ENCODE assay signal across 19 cellular contexts in the genomic region with DNA sequence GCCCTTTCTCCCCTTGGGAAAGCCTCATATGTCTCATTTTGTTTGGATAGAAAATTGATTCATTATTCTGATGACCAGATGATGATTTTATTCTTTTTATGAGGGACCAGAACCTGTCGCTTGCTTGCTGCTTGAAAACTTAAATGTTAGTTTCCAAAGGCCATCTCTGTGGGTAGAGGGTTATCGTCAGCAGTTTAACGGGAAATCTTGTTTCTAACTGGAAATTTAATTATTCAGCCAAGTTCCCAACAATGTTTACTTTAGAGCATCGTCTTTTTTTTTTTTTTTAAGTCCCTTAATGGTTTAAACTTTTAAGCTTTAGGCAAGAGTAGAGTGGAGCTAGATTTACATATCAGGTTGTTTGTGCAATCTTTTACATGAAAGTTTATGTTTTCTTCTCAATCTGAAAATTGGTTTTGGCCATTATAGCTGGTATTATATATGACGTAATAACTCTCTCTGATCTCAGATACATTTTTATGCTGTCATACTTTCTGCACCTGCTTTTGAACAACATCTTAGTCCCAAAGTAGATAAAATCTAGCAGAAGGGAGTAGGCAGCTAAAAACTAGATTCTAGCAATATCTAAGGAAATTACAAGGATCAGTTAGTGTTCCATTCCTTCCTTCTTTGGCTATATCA.
DNase-seq lines count a peak whose midpoint lies in the region; ATAC-seq and TF ChIP-seq lines count a peak whose summit lies in the region.
"Had no signal": no experiment of that assay in that cellular context is flagged by ENCODE, and none has a peak within 500 bp of the region (broad histone marks: within the 10 kb centered on the region; RNA-seq: fewer than 3 reads in every experiment).

No MANE protein-coding gene starts in this region.

- no peak overlapping the region for H4K5ac ChIP-seq in H9 (ENCODE audit: insufficient read length, low read depth, low read length)

- H3K27me3 ChIP-seq in left ventricle myocardium inferior (ENCODE audit: low read depth): no peaks in the 10 kb centered on the region
- no peaks in the 10 kb centered on the region for H3K27me3 ChIP-seq in parathyroid adenoma (ENCODE audit: control insufficient read depth, insufficient read depth, low read length)
- H3K27me3 ChIP-seq in uterus: no peaks in the 10 kb centered on the region
- no peaks in the 10 kb centered on the region for H3K27me3 ChIP-seq in H9 (ENCODE audit: insufficient read depth, low read length)

- no peaks in the 10 kb centered on the region for H3K27me3 Mint-ChIP-seq in H9 (ENCODE audit: low read depth)
- H3K27me3 Mint-ChIP-seq: activated T-helper 17 cell treated with anti-CD3 and anti-CD28 coated beads, Interleukin-2, amount 50 U/mL, for 72 hours; progenitor cell of endocrine pancreas; stimulated activated naive CD8-positive, alpha-beta T cell treated with anti-CD3 and anti-CD28 coated beads, Interleukin-15, Interleukin-2, amounts not matched to agents 100 ng/mL and 50 ng/mL, for 24 hours had no signal

- H3K4me1 Mint-ChIP-seq in H9: peaks cover 28 to 45% of the 10 kb centered on the region in 2 experiments

- no peak overlapping the region for H2BK12ac ChIP-seq in H9 (ENCODE audit: insufficient read length, low read depth, low read length)

- H3K4me1 ChIP-seq in left ventricle myocardium inferior (peaks cover 97% of the 10 kb centered on the region), parathyroid adenoma (peaks cover 9% of the 10 kb centered on the region), uterus (peaks cover 42 to 54% of the 10 kb centered on the region in 2 donors), H9 (ENCODE audit: insufficient read depth, low read length) (peaks cover 2% of the 10 kb centered on the region; the same call in 1 of the 2 replicates)

- H3K4me2 ChIP-seq in parathyroid adenoma (ENCODE audit: low read length): no peak overlapping the region
- no peak overlapping the region for H3K4me2 ChIP-seq in H9 (ENCODE audit: insufficient read depth, insufficient read length, low read length)

- no peak overlapping the region for H2BK5ac ChIP-seq in H9 (ENCODE audit: insufficient read length, low read length)

- no peaks in the 10 kb centered on the region for H3K9me3 Mint-ChIP-seq in H9
- H3K9me3 Mint-ChIP-seq: activated T-helper 17 cell treated with anti-CD3 and anti-CD28 coated beads, Interleukin-2, amount 50 U/mL, for 72 hours; CD8-positive, alpha-beta T cell; IgD-negative memory B cell; stimulated activated naive CD8-positive, alpha-beta T cell treated with anti-CD3 and anti-CD28 coated beads, Interleukin-15, Interleukin-2, amounts not matched to agents 100 ng/mL and 50 ng/mL, for 24 hours had no signal

- no peak overlapping the region for H3K27ac Mint-ChIP-seq in H9
- H3K27ac Mint-ChIP-seq: CD8-positive, alpha-beta T cell; progenitor cell of endocrine pancreas; stimulated activated naive CD8-positive, alpha-beta T cell treated with anti-CD3 and anti-CD28 coated beads, Interleukin-15, Interleukin-2, amounts not matched to agents 100 ng/mL and 50 ng/mL, for 24 hours had no signal

- no peak overlapping the region for H4K8ac ChIP-seq in H9 (replicated peaks; ENCODE audit: insufficient read length, low read depth, low read length)

- H3K27ac ChIP-seq in left ventricle myocardium inferior (replicated peaks) (peak overlapping the region; percentile 94), parathyroid adenoma (peak overlapping the region; percentile 29), uterus (peak overlapping the region; percentile 79), H9 (ENCODE audit: insufficient read length, low read depth, low read length) (no peak overlapping the region)

- intact Hi-C loops in Right ventricle myocardium superior (cut with DNase I): loop anchor here (5.0 kb wide), 2 partner anchors 72 to 92 kb away; a partner anchor contains a TSS
- intact Hi-C loops in left cardiac atrium (cut with DNase I): loop anchor here (5.0 to 10.0 kb wide), 3 partner anchors 57 to 92 kb away; a partner anchor contains a TSS
- intact Hi-C loops in left ventricle myocardium inferior (cut with micrococcal nuclease): loop anchor here (10.0 kb wide), 1 partner anchor 90 kb away; a partner anchor contains a TSS
- intact Hi-C loops in uterus (cut with DNase I; ENCODE audit: low total_unique reads): no loop called here

- peak overlapping the region; percentile 18 for H3K4me3 ChIP-seq in left ventricle myocardium inferior
- H3K4me3 ChIP-seq in parathyroid adenoma (ENCODE audit: low read depth, low read length): no peak overlapping the region
- no peak overlapping the region for H3K4me3 ChIP-seq in uterus

- no peak for TF ChIP-seq POLR2A in uterus (IDR thresholded peaks at IDR 0.05)

- no peaks in the 10 kb centered on the region for H3K23me2 ChIP-seq in H9 (ENCODE audit: insufficient read length, low read depth, low read length, poor library complexity, severe bottlenecking)

- no peak overlapping the region for H3K14ac ChIP-seq in H9 (ENCODE audit: insufficient read depth, low read length)

- no peak for DNase-seq in Right ventricle myocardium superior
- no peak for DNase-seq in left cardiac atrium
- DNase-seq in left ventricle myocardium inferior: no peak
- no peak for DNase-seq in uterus
- no peak for DNase-seq in H9
- DNase-seq: 8988T; activated CD4-positive, alpha-beta T cell treated with anti-CD3 and anti-CD28 coated beads, Interleukin-2, amount 50 U/mL, for 1 hour; CD8-positive, alpha-beta T cell; effector CD8-positive, alpha-beta T cell; mesendoderm; NCI-H1105 treated with DMSO at 0.1 percent for 48 hours had no signal

- H3K9me3 ChIP-seq in left ventricle myocardium inferior (replicated peaks): no peaks in the 10 kb centered on the region
- no peaks in the 10 kb centered on the region for H3K9me3 ChIP-seq in parathyroid adenoma (ENCODE audit: control insufficient read depth, low read length)
- no peaks in the 10 kb centered on the region for H3K9me3 ChIP-seq in uterus
- no peaks in the 10 kb centered on the region for H3K9me3 ChIP-seq in H9 (ENCODE audit: control insufficient read depth, low read depth, low read length)

- H2AFZ ChIP-seq in parathyroid adenoma: no peak overlapping the region
- no peak overlapping the region for H2AFZ ChIP-seq in H9 (ENCODE audit: low read length)

- no peak overlapping the region for H3T11ph ChIP-seq in H9 (ENCODE audit: low read length)

- TF ChIP-seq CTCF in left ventricle myocardium inferior (IDR thresholded peaks at IDR 0.05; ENCODE audit: borderline replicate concordance) (no peak), parathyroid adenoma (IDR thresholded peaks at IDR 0.05) (no peak), uterus (IDR thresholded peaks at IDR 0.05) (no peak), H9 (conservative IDR thresholded peaks at IDR 0.05) (no peak)

- peaks cover 3% of the 10 kb centered on the region for H3K79me1 ChIP-seq in H9 (ENCODE audit: insufficient read depth, low read depth, low read length, poor library complexity, severe bottlenecking)

- no peak overlapping the region for H2BK15ac ChIP-seq in H9 (ENCODE audit: low read depth, low read length)

- no peak overlapping the region for H2AK5ac ChIP-seq in H9 (ENCODE audit: insufficient read length, low read length)

- H2BK120ac ChIP-seq in H9 (ENCODE audit: low read depth, low read length, poor library complexity, severe bottlenecking): no peak overlapping the region

- no peak overlapping the region for H3K18ac ChIP-seq in H9 (ENCODE audit: insufficient read length, low read depth, low read length)

- no peak overlapping the region for H3K4ac ChIP-seq in H9 (ENCODE audit: low read depth, low read length)

- H3K56ac ChIP-seq in H9 (ENCODE audit: insufficient read length, low read depth, low read length): no peak overlapping the region

- no peak overlapping the region for H3K23ac ChIP-seq in H9 (ENCODE audit: insufficient read length, low read depth, low read length)

- ATAC-seq in Right ventricle myocardium superior (ENCODE audit: poor library complexity) (peak; percentile 1), left cardiac atrium (no peak), HG02623 (IDR thresholded peaks at IDR 0.05; ENCODE audit: unreplicated experiment) (no peak), GM18519 (IDR thresholded peaks at IDR 0.05; ENCODE audit: low FRiP score, unreplicated experiment) (no peak)
- ATAC-seq: activated T-helper 17 cell treated with anti-CD3 and anti-CD28 coated beads, Interleukin-2, amount 50 U/mL, for 72 hours; CD8-positive, alpha-beta T cell; Panc1 had no signal

- H3K9ac ChIP-seq in parathyroid adenoma (no peak overlapping the region), H9 (ENCODE audit: extremely low read depth, insufficient read length, low read length) (no peak overlapping the region)

- H3K36me3 ChIP-seq in left ventricle myocardium inferior (no peaks in the 10 kb centered on the region), parathyroid adenoma (ENCODE audit: control insufficient read depth, insufficient read depth, low read length) (no peaks in the 10 kb centered on the region), uterus (no peaks in the 10 kb centered on the region)

- peaks cover 47% of the 10 kb centered on the region for H3K79me2 ChIP-seq in parathyroid adenoma
- peaks cover 4% of the 10 kb centered on the region; the same call in 1 of the 2 replicates for H3K79me2 ChIP-seq in H9 (ENCODE audit: insufficient read depth, low read length)

- H2BK20ac ChIP-seq in H9 (ENCODE audit: low read depth, low read length, poor library complexity, severe bottlenecking): no peak overlapping the region

- WGBS in H9 (ENCODE audit: extremely low coverage, insufficient read length, low lambda C conversion rate): no CpG with 5 or more reads among the region's 5 CpGs

- H4K20me1 ChIP-seq in H9 (ENCODE audit: control insufficient read depth, insufficient read depth, insufficient read length): no peaks in the 10 kb centered on the region

- H4K91ac ChIP-seq in H9 (ENCODE audit: insufficient read length, low read depth, low read length): no peak overlapping the region

- H3K36me3 Mint-ChIP-seq in H9 (ENCODE audit: insufficient read depth in 1 of 3, low read depth in 3 of 3): peaks cover 0 to 6% (median 0%) of the 10 kb centered on the region in 3 experiments; a peak in 1 of 7 replicates
- H3K36me3 Mint-ChIP-seq: CD8-positive, alpha-beta T cell had no signal

- H3K4me3 Mint-ChIP-seq in H9: no peak overlapping the region
- H3K4me3 Mint-ChIP-seq: activated T-helper 17 cell treated with anti-CD3 and anti-CD28 coated beads, Interleukin-2, amount 50 U/mL, for 72 hours; CD8-positive, alpha-beta T cell; IgD-negative memory B cell; stimulated activated naive CD8-positive, alpha-beta T cell treated with anti-CD3 and anti-CD28 coated beads, Interleukin-15, Interleukin-2, amounts not matched to agents 100 ng/mL and 50 ng/mL, for 24 hours had no signal
